28 cellular contexts compared by ENCODE assay signal in genomic region chr3:187930021-187930420, GRCh38.
"Had no signal": no experiment of that assay in that cellular context is flagged by ENCODE, and none has a peak within 500 bp of the region (broad histone marks: within the 10 kb centered on the region; RNA-seq: fewer than 3 reads in every experiment).

No MANE protein-coding gene starts in this region.

- H3K9me3 ChIP-seq: adrenal gland, colonic mucosa, esophagus squamous epithelium, neutrophil, thyroid gland had no signal

- H3K27me3 ChIP-seq: adrenal gland, cardiac muscle cell, colonic mucosa, esophagus squamous epithelium, neutrophil, sigmoid colon, thyroid gland, upper lobe of left lung had no signal

- H3K27ac Mint-ChIP-seq: activated CD4-positive, alpha-beta memory T cell treated with anti-CD3 and anti-CD28 coated beads, Interleukin-2, amount 10 ng/mL, durations not matched to agents 7 days and 5 days; activated CD8-positive, alpha-beta memory T cell treated with anti-CD3 and anti-CD28 coated beads, Interleukin-2, amount 10 ng/mL, durations not matched to agents 7 days and 5 days; activated naive CD4-positive, alpha-beta T cell treated with anti-CD3 and anti-CD28 coated beads, Interleukin-2, amount 50 U/mL, for 24 hours; mesothelial cell of epicardium; naive B cell; nephron progenitor cell; T-cell; T-helper 2 cell treated with Interferon-gamma antibody and Interleukin-4, amounts not matched to agents 5 μg/mL and 100 μg/mL, for 36 hours had no signal

- DNase-seq: activated CD4-positive, alpha-beta memory T cell treated with anti-CD3 and anti-CD28 coated beads, Interleukin-2, amount 10 ng/mL, durations not matched to agents 7 days and 5 days; activated CD8-positive, alpha-beta memory T cell treated with anti-CD3 and anti-CD28 coated beads, Interleukin-2, amount 10 ng/mL, durations not matched to agents 7 days and 5 days; activated gamma-delta T cell; adrenal gland; aorta; cerebellar nuclear complex; colonic mucosa; effector CD8-positive, alpha-beta T cell; esophagus squamous epithelium; foreskin melanocyte; left cardiac atrium; naive B cell; nephron progenitor cell; sigmoid colon; small intestine; T-cell; thyroid gland; upper lobe of left lung had no signal

- H3K27me3 Mint-ChIP-seq: activated naive CD4-positive, alpha-beta T cell treated with anti-CD3 and anti-CD28 coated beads, Interleukin-2, amount 50 U/mL, for 24 hours; stimulated activated naive CD8-positive, alpha-beta T cell treated with anti-CD3 and anti-CD28 coated beads, Interleukin-15, Interleukin-2, amounts not matched to agents 100 ng/mL and 50 ng/mL, for 24 hours; T-cell had no signal

- H3K4me1 ChIP-seq: adrenal gland, colonic mucosa, esophagus squamous epithelium, thyroid gland, upper lobe of left lung had no signal

- H3K27ac ChIP-seq: adrenal gland, cardiac muscle cell, colonic mucosa, epithelial cell of prostate, esophagus squamous epithelium, neutrophil, thyroid gland, upper lobe of left lung, VCaP had no signal

- H3K4me1 Mint-ChIP-seq: mesothelial cell of epicardium had no signal

- H3K36me3 ChIP-seq: adrenal gland, cardiac muscle cell, colonic mucosa, esophagus squamous epithelium, neutrophil, sigmoid colon, thyroid gland, upper lobe of left lung had no signal

- H3K9me3 Mint-ChIP-seq: activated naive CD4-positive, alpha-beta T cell treated with anti-CD3 and anti-CD28 coated beads, Interleukin-2, amount 50 U/mL, for 24 hours; stimulated activated effector memory CD8-positive, alpha-beta T cell treated with anti-CD3 and anti-CD28 coated beads, Interleukin-12 subunit alpha, Interleukin-12 subunit beta, amount 100 ng/mL, for 72 hours had no signal

- H3K36me3 Mint-ChIP-seq: activated naive CD4-positive, alpha-beta T cell treated with anti-CD3 and anti-CD28 coated beads, Interleukin-2, amount 50 U/mL, for 24 hours; brain; mesothelial cell of epicardium; naive B cell; stimulated activated effector memory CD8-positive, alpha-beta T cell treated with anti-CD3 and anti-CD28 coated beads, Interleukin-12 subunit alpha, Interleukin-12 subunit beta, amount 100 ng/mL, for 72 hours had no signal

- ATAC-seq: activated CD8-positive, alpha-beta memory T cell treated with anti-CD3 and anti-CD28 coated beads, Interleukin-2, amount 10 ng/mL, durations not matched to agents 7 days and 5 days; T-cell had no signal

- H3K4me3 ChIP-seq: adrenal gland, cardiac muscle cell, colonic mucosa, esophagus squamous epithelium, sigmoid colon, thyroid gland, upper lobe of left lung had no signal

- H3K4me3 Mint-ChIP-seq: activated CD4-positive, alpha-beta memory T cell treated with anti-CD3 and anti-CD28 coated beads, Interleukin-2, amount 10 ng/mL, durations not matched to agents 7 days and 5 days; activated CD8-positive, alpha-beta memory T cell treated with anti-CD3 and anti-CD28 coated beads, Interleukin-2, amount 10 ng/mL, durations not matched to agents 7 days and 5 days; activated naive CD4-positive, alpha-beta T cell treated with anti-CD3 and anti-CD28 coated beads, Interleukin-2, amount 50 U/mL, for 24 hours; brain; mesothelial cell of epicardium; naive B cell; nephron progenitor cell; T-cell; T-helper 2 cell treated with Interferon-gamma antibody and Interleukin-4, amounts not matched to agents 5 μg/mL and 100 μg/mL, for 36 hours had no signal
